Comparison of ENCODE assay signal across 31 cellular contexts in the genomic region with DNA sequence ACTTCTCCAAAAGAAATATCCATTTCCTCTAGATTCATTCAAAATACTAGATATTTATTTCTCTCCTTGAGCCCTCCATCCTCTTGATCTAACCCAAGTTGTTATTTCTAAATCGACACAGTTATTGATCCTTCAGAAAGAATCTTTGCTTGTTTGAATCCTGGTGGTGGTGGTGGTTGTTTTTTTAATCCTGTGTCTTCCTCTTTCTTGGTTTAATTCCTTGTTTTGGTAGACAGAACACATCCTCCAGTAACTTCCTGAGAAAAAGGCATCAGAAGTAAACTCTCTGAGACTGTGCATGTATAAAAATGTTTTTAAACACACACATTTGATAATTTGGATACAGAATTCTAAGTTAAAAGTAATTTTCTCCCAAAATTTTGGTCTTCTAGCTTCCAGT. TPM values are rescaled to one million over a fixed set of nuclear protein-coding genes. Genes with fewer than 3 reads are reported as not detected.
A peak's percentile ranks its signal among the peaks of the same experiment; 100 is the strongest.
DNase-seq lines count a peak whose midpoint lies in the region; ATAC-seq and TF ChIP-seq lines count a peak whose summit lies in the region.
"Had no signal": no experiment of that assay in that cellular context is flagged by ENCODE, and none has a peak within 500 bp of the region (broad histone marks: within the 10 kb centered on the region; RNA-seq: fewer than 3 reads in every experiment).

No MANE protein-coding gene starts in this region.

- intact Hi-C loops in activated CD4-positive, alpha-beta T cell treated with anti-CD3 and anti-CD28 coated beads for 36 hours (cut with DNase I, micrococcal nuclease): no loop called here
- intact Hi-C loops in dendritic cell treated with granulocyte-macrophage colony-stimulating factor and Interleukin-4, amounts not matched to agents 40 ng/mL and 50 ng/mL, for 4 days (cut with micrococcal nuclease): no loop called here

- POLR2A ChIA-PET in activated CD4-positive, alpha-beta T cell treated with anti-CD3 and anti-CD28 coated beads for 36 hours (lab: Charles Lee): no interaction called here

- in situ Hi-C loops in KBM-7 (cut with MboI; ENCODE audit: low pct_unique_long_range_greater_than_20kb, low sequenced_read_pairs): no loop called here

- DNase-seq in activated CD4-positive, alpha-beta T cell treated with anti-CD3 and anti-CD28 coated beads for 36 hours: no peak
- no peak for DNase-seq in activated CD4-positive, alpha-beta T cell treated with anti-CD3 and anti-CD28 coated beads for 1 hour
- DNase-seq in KBM-7 (peak; percentile 35), osteocyte (ENCODE audit: extremely low spot score, unreplicated experiment) (no peak), SIG-M5 (lab: John Stamatoyannopoulos, UW) (no peak)
- DNase-seq in stimulated activated CD4-positive, alpha-beta T cell treated with anti-CD3 and anti-CD28 coated beads, Interleukin-2, amount 100 ng/mL, for 48 hours: no peak
- DNase-seq: 8988T; activated CD4-positive, alpha-beta memory T cell treated with anti-CD3 and anti-CD28 coated beads, Interleukin-2, amount 10 ng/mL, durations not matched to agents 7 days and 5 days; activated CD8-positive, alpha-beta memory T cell treated with anti-CD3 and anti-CD28 coated beads, Interleukin-2, amount 50 U/mL, for 48 hours; activated naive CD4-positive, alpha-beta T cell treated with anti-CD3 and anti-CD28 coated beads, Interleukin-2, amount 50 U/mL, for 16 hours; anterior cingulate cortex; CD4-positive, alpha-beta memory T cell; DND-41; GF-D8; GOT3; hippocampal formation; left cardiac atrium; mucosa of descending colon; NCI-H146; NCI-H2107; NCI-H82; ovary; right cardiac atrium; stimulated activated CD4-positive, alpha-beta T cell treated with anti-CD3 and anti-CD28 coated beads, Interleukin-1b, Interleukin-23, amount 100 ng/mL, for 48 hours; stimulated activated naive CD8-positive, alpha-beta T cell treated with anti-CD3 and anti-CD28 coated beads, Interleukin-15, amount 100 ng/mL, for 72 hours; uterus had no signal

- H3K4me1 Mint-ChIP-seq in activated CD4-positive, alpha-beta T cell treated with anti-CD3 and anti-CD28 coated beads for 36 hours: no peaks in the 10 kb centered on the region
- H3K4me1 Mint-ChIP-seq in dendritic cell treated with granulocyte-macrophage colony-stimulating factor and Interleukin-4, amounts not matched to agents 40 ng/mL and 50 ng/mL, for 4 days (ENCODE audit: low read depth): peaks cover 27% of the 10 kb centered on the region
- no peaks in the 10 kb centered on the region for H3K4me1 Mint-ChIP-seq in osteocyte (ENCODE audit: unreplicated experiment)
- H3K4me1 Mint-ChIP-seq: activated CD4-positive, alpha-beta memory T cell treated with anti-CD3 and anti-CD28 coated beads, Interleukin-2, amount 10 ng/mL, durations not matched to agents 7 days and 5 days; stimulated activated naive CD8-positive, alpha-beta T cell treated with anti-CD3 and anti-CD28 coated beads, Interleukin-15, amount 100 ng/mL, for 72 hours had no signal

- no peak for TF ChIP-seq CTCF in osteocyte (IDR thresholded peaks at IDR 0.05)

- H3K36me3 Mint-ChIP-seq in activated CD4-positive, alpha-beta T cell treated with anti-CD3 and anti-CD28 coated beads for 36 hours (ENCODE audit: low read depth): peaks cover 20% of the 10 kb centered on the region
- peaks cover 65% of the 10 kb centered on the region for H3K36me3 Mint-ChIP-seq in dendritic cell treated with granulocyte-macrophage colony-stimulating factor and Interleukin-4, amounts not matched to agents 40 ng/mL and 50 ng/mL, for 4 days (ENCODE audit: low read depth)
- peaks cover 40% of the 10 kb centered on the region for H3K36me3 Mint-ChIP-seq in osteocyte (ENCODE audit: unreplicated experiment)

- H3K9me3 Mint-ChIP-seq in activated CD4-positive, alpha-beta T cell treated with anti-CD3 and anti-CD28 coated beads for 36 hours (ENCODE audit: low read depth): no peaks in the 10 kb centered on the region
- no peaks in the 10 kb centered on the region for H3K9me3 Mint-ChIP-seq in dendritic cell treated with granulocyte-macrophage colony-stimulating factor and Interleukin-4, amounts not matched to agents 40 ng/mL and 50 ng/mL, for 4 days
- H3K9me3 Mint-ChIP-seq in osteocyte (ENCODE audit: unreplicated experiment): no peaks in the 10 kb centered on the region
- H3K9me3 Mint-ChIP-seq: activated CD4-positive, alpha-beta memory T cell treated with anti-CD3 and anti-CD28 coated beads, Interleukin-2, amount 10 ng/mL, durations not matched to agents 7 days and 5 days; activated T-helper 2 cell treated with anti-CD3 and anti-CD28 coated beads, Interferon-gamma antibody, Interleukin-2, Interleukin-4, amounts not matched to agents 10 μg/mL and 5 μg/mL and 100 μg/mL, durations not matched to agents 14 hours and 24 hours and 36 hours; CD4-positive, alpha-beta memory T cell; natural killer cell treated with Interleukin-12 subunit alpha and Interleukin-12 subunit beta and Interleukin-15 and Interleukin-18, amount 100 ng/mL, for 72 hours; stimulated activated naive CD8-positive, alpha-beta T cell treated with anti-CD3 and anti-CD28 coated beads, Interleukin-15, amount 100 ng/mL, for 72 hours had no signal

- no peak for ATAC-seq in activated CD4-positive, alpha-beta T cell treated with anti-CD3 and anti-CD28 coated beads for 36 hours
- no peak for ATAC-seq in HG02759 (IDR thresholded peaks at IDR 0.05; ENCODE audit: unreplicated experiment)
- ATAC-seq: HepG2; left cardiac atrium; mucosa of descending colon; natural killer cell treated with Interleukin-12 subunit alpha and Interleukin-12 subunit beta and Interleukin-15 and Interleukin-18, amount 100 ng/mL, for 72 hours; right cardiac atrium; stimulated activated naive CD8-positive, alpha-beta T cell treated with anti-CD3 and anti-CD28 coated beads, Interleukin-15, amount 100 ng/mL, for 72 hours had no signal

- H3K4me3 Mint-ChIP-seq in activated CD4-positive, alpha-beta T cell treated with anti-CD3 and anti-CD28 coated beads for 36 hours: no peak overlapping the region
- peak overlapping the region; percentile 73 for H3K4me3 Mint-ChIP-seq in dendritic cell treated with granulocyte-macrophage colony-stimulating factor and Interleukin-4, amounts not matched to agents 40 ng/mL and 50 ng/mL, for 4 days
- H3K4me3 Mint-ChIP-seq in osteocyte (ENCODE audit: unreplicated experiment): no peak overlapping the region
- H3K4me3 Mint-ChIP-seq: activated CD4-positive, alpha-beta memory T cell treated with anti-CD3 and anti-CD28 coated beads, Interleukin-2, amount 10 ng/mL, durations not matched to agents 7 days and 5 days; CD4-positive, alpha-beta memory T cell; natural killer cell treated with Interleukin-12 subunit alpha and Interleukin-12 subunit beta and Interleukin-15 and Interleukin-18, amount 100 ng/mL, for 72 hours; stimulated activated naive CD8-positive, alpha-beta T cell treated with anti-CD3 and anti-CD28 coated beads, Interleukin-15, amount 100 ng/mL, for 72 hours had no signal

- H3K27ac Mint-ChIP-seq in activated CD4-positive, alpha-beta T cell treated with anti-CD3 and anti-CD28 coated beads for 36 hours: peak overlapping the region; percentile 37
- peak overlapping the region; percentile 98 for H3K27ac Mint-ChIP-seq in dendritic cell treated with granulocyte-macrophage colony-stimulating factor and Interleukin-4, amounts not matched to agents 40 ng/mL and 50 ng/mL, for 4 days
- peak overlapping the region; percentile 42 for H3K27ac Mint-ChIP-seq in osteocyte (ENCODE audit: unreplicated experiment)
- H3K27ac Mint-ChIP-seq: activated CD4-positive, alpha-beta memory T cell treated with anti-CD3 and anti-CD28 coated beads, Interleukin-2, amount 10 ng/mL, durations not matched to agents 7 days and 5 days; activated T-helper 2 cell treated with anti-CD3 and anti-CD28 coated beads, Interferon-gamma antibody, Interleukin-2, Interleukin-4, amounts not matched to agents 10 μg/mL and 5 μg/mL and 100 μg/mL, durations not matched to agents 14 hours and 24 hours and 36 hours; natural killer cell treated with Interleukin-12 subunit alpha and Interleukin-12 subunit beta and Interleukin-15 and Interleukin-18, amount 100 ng/mL, for 72 hours; stimulated activated naive CD8-positive, alpha-beta T cell treated with anti-CD3 and anti-CD28 coated beads, Interleukin-15, amount 100 ng/mL, for 72 hours had no signal

- CTCF ChIA-PET in activated CD4-positive, alpha-beta T cell treated with anti-CD3 and anti-CD28 coated beads for 36 hours (lab: Charles Lee): interaction anchor here (0.9 to 1.0 kb wide), 2 partner anchors 12 to 55 kb away, joined by 3 to 6 read pairs; no protein-coding TSS in a partner anchor

- H3K27me3 Mint-ChIP-seq in activated CD4-positive, alpha-beta T cell treated with anti-CD3 and anti-CD28 coated beads for 36 hours: no peaks in the 10 kb centered on the region
- H3K27me3 Mint-ChIP-seq in dendritic cell treated with granulocyte-macrophage colony-stimulating factor and Interleukin-4, amounts not matched to agents 40 ng/mL and 50 ng/mL, for 4 days: no peaks in the 10 kb centered on the region
- no peaks in the 10 kb centered on the region for H3K27me3 Mint-ChIP-seq in osteocyte (ENCODE audit: unreplicated experiment)
- H3K27me3 Mint-ChIP-seq: activated CD4-positive, alpha-beta memory T cell treated with anti-CD3 and anti-CD28 coated beads, Interleukin-2, amount 10 ng/mL, durations not matched to agents 7 days and 5 days; CD4-positive, alpha-beta memory T cell; natural killer cell treated with Interleukin-12 subunit alpha and Interleukin-12 subunit beta and Interleukin-15 and Interleukin-18, amount 100 ng/mL, for 72 hours; stimulated activated naive CD8-positive, alpha-beta T cell treated with anti-CD3 and anti-CD28 coated beads, Interleukin-15, amount 100 ng/mL, for 72 hours had no signal

RNA-seq across cellular contexts. Expression of a gene that starts 49.9 kb away (rescaled TPM):
- 10 to 100 TPM; 19.6 to 23.5 TPM for total RNA-seq in activated CD4-positive, alpha-beta T cell treated with anti-CD3 and anti-CD28 coated beads for 36 hours
- total RNA-seq in osteocyte: 23.9 and 25.6 TPM in 2 replicates

Comparison
In these comparisons a context has a peak if more than half of its experiments do, and no peak if none do; other contexts are left out.
1. H3K27ac Mint-ChIP-seq: peak in every context shown above with its lines; median percentile 98 in dendritic cell treated with granulocyte-macrophage colony-stimulating factor and Interleukin-4, amounts not matched to agents 40 ng/mL and 50 ng/mL, for 4 days; 42 in osteocyte; 37 in activated CD4-positive, alpha-beta T cell treated with anti-CD3 and anti-CD28 coated beads for 36 hours.